Comparison of ENCODE assay signal across 35 cellular contexts in genomic region chr3:57934373-57934772, GRCh38.
"Had no signal": no experiment of that assay in that cellular context is flagged by ENCODE, and none has a peak within 500 bp of the region (broad histone marks: within the 10 kb centered on the region; RNA-seq: fewer than 3 reads in every experiment).

No MANE protein-coding gene starts in this region.

- H3K4me3 ChIP-seq: MG63 had no signal

- H3K27me3 ChIP-seq: MG63 had no signal

- H3K9me3 ChIP-seq: MG63 had no signal

- H3K27ac ChIP-seq: KMS-11 had no signal

- DNase-seq: Karpas-422, Kasumi-1, KG1, MG63, MM.1S, MV-4-11, NCI-H1048, NCI-H1092, NCI-H1092 treated with DMSO at 0.1 percent for 48 hours, NCI-H1105, NCI-H1105 treated with DMSO at 0.1 percent for 48 hours, NCI-H1417, NCI-H1417 treated with DMSO at 0.1 percent for 48 hours, NCI-H1436, NCI-H1436 treated with DMSO at 0.1 percent for 48 hours, NCI-H146, NCI-H1694, NCI-H1694 treated with DMSO at 0.1 percent for 48 hours, NCI-H187, NCI-H187 treated with DMSO at 0.1 percent for 48 hours, NCI-H1930, NCI-H2029, NCI-H2029 treated with DMSO at 0.1 percent for 48 hours, NCI-H2081, NCI-H2081 treated with DMSO at 0.1 percent for 48 hours, NCI-H2107, NCI-H2171, NCI-H2171 treated with DMSO at 0.1 percent for 48 hours, NCI-H2227 treated with DMSO at 0.1 percent for 48 hours, NCI-H226, NCI-H345, NCI-H446, NCI-H446 treated with DMSO at 0.1 percent for 48 hours, NCI-H510A had no signal

- H3K9ac ChIP-seq: KMS-11 had no signal

- H3K4me2 ChIP-seq: KMS-11 had no signal
